25 cellular contexts compared by ENCODE assay signal in genomic region chr7:76985924-76986717, GRCh38. TPM values are rescaled to one million over a fixed set of nuclear protein-coding genes. Genes with fewer than 3 reads are reported as not detected.
"Had no signal": no experiment of that assay in that cellular context is flagged by ENCODE, and none has a peak within 500 bp of the region (broad histone marks: within the 10 kb centered on the region; RNA-seq: fewer than 3 reads in every experiment).

No MANE protein-coding gene starts in this region.

RNA-seq across cellular contexts. Expression of gene SPDYE17, which starts 46.0 kb away (rescaled TPM):
- total RNA-seq: dermis blood vessel endothelial cell; endothelial cell of umbilical vein; epithelial cell of proximal tubule; esophagus muscularis mucosa; fibroblast of lung; foreskin keratinocyte; gastroesophageal sphincter; heart left ventricle; hepatocyte; kidney epithelial cell; left cardiac atrium; liver; mammary epithelial cell; mucosa of gallbladder; naive thymus-derived CD4-positive, alpha-beta T cell; osteoblast; prostate gland; right atrium auricular region; sigmoid colon; skeletal muscle tissue; stomach; subcutaneous adipose tissue; temporal lobe; thyroid gland; urinary bladder had no signal
- polyA plus RNA-seq: endothelial cell of umbilical vein; fibroblast of lung; foreskin keratinocyte; heart left ventricle; hepatocyte; liver; mammary epithelial cell; naive thymus-derived CD4-positive, alpha-beta T cell; sigmoid colon; stomach; urinary bladder had no signal
